ENCODE assay signal across 9 cellular contexts in genomic region chr17:382644-383533, GRCh38. TPM values are rescaled to one million over a fixed set of nuclear protein-coding genes. Genes with fewer than 3 reads are reported as not detected.
DNase-seq lines count a peak whose midpoint lies in the region; ATAC-seq and TF ChIP-seq lines count a peak whose summit lies in the region.
"Had no signal": no experiment of that assay in that cellular context is flagged by ENCODE, and none has a peak within 500 bp of the region (broad histone marks: within the 10 kb centered on the region; RNA-seq: fewer than 3 reads in every experiment).

No MANE protein-coding gene starts in this region.

- TF ChIP-seq POLR2A in upper lobe of left lung (IDR thresholded peaks at IDR 0.05): no peak

- no peaks in the 10 kb centered on the region for H3K9me3 ChIP-seq in upper lobe of left lung

- TF ChIP-seq CTCF in upper lobe of left lung (IDR thresholded peaks at IDR 0.05): no peak

- DNase-seq in EH (ENCODE audit: low read depth): peak; percentile 89
- DNase-seq in NCI-H69 (lab: John Stamatoyannopoulos, UW): peak; percentile 13
- DNase-seq in fibroblast of gingiva (ENCODE audit: low read depth): peak; percentile 50
- DNase-seq in posterior vena cava (ENCODE audit: low spot score): peak; percentile 42
- no peak for DNase-seq in stimulated activated naive CD4-positive, alpha-beta T cell (lab: John Stamatoyannopoulos, UW)
- no peak for DNase-seq in upper lobe of left lung
- DNase-seq: NCI-H1436 treated with DMSO at 0.1 percent for 48 hours had no signal

- H3K36me3 ChIP-seq in upper lobe of left lung: no peaks in the 10 kb centered on the region

- peaks cover 0 to 4% (median 0%) of the 10 kb centered on the region in 4 donors for H3K27me3 ChIP-seq in upper lobe of left lung

- 75% methylated on average over 11 to 13 of the region's 13 CpGs for WGBS in upper lobe of left lung, 2 donors

- H3K27ac ChIP-seq in upper lobe of left lung: no peak overlapping the region

- no peak overlapping the region for H3K4me3 ChIP-seq in upper lobe of left lung

- peaks cover 9 to 19% (median 18%) of the 10 kb centered on the region in 4 donors for H3K4me1 ChIP-seq in upper lobe of left lung

- TF ChIP-seq EP300 in upper lobe of left lung (IDR thresholded peaks at IDR 0.05): no peak

- intact Hi-C loops in posterior vena cava (cut with DNase I): no loop called here

- ATAC-seq in esophagus mucosa (no peak), HG02678 (IDR thresholded peaks at IDR 0.05; ENCODE audit: unreplicated experiment) (no peak), upper lobe of left lung (ENCODE audit: low FRiP score in 2 of 2) (no peak)

RNA-seq across cellular contexts. Expression of gene RPH3AL, which starts 30.3 kb away (rescaled TPM):
- total RNA-seq in posterior vena cava: 10 to 100 TPM in 1 of 2 donors, 1 to 10 TPM in 1; 9.7 to 11.2 TPM
- total RNA-seq in esophagus mucosa: 10.0 TPM
- total RNA-seq in upper lobe of left lung: 10 to 100 TPM; 33.6 to 93.2 (median 54.3) TPM

Comparison
In these comparisons a context has a peak if more than half of its experiments do, and no peak if none do; other contexts are left out.
1. DNase-seq: peak in EH (single experiment), NCI-H69 (single experiment), fibroblast of gingiva (single experiment) and posterior vena cava (single experiment); none in stimulated activated naive CD4-positive, alpha-beta T cell (0 of 6) and upper lobe of left lung (0 of 2).